Comparison of ENCODE assay signal across 8 cellular contexts in genomic region chr13:97359181-97360057, GRCh38.
DNase-seq lines count a peak whose midpoint lies in the region; ATAC-seq and TF ChIP-seq lines count a peak whose summit lies in the region.

No MANE protein-coding gene starts in this region.

- TF ChIP-seq POLR2A in erythroblast (IDR thresholded peaks at IDR 0.05; ENCODE audit: low read length): no peak
- no peak for TF ChIP-seq POLR2A in transverse colon (IDR thresholded peaks at IDR 0.05)

- peaks cover 0 to 11% (median 0%) of the 10 kb centered on the region in 4 donors for H3K36me3 ChIP-seq in transverse colon

- no peak for TF ChIP-seq EP300 in transverse colon (IDR thresholded peaks at IDR 0.05; ENCODE audit: low read depth)

- H3K27me3 Mint-ChIP-seq in activated CD8-positive, alpha-beta T cell treated with anti-CD3 and anti-CD28 coated beads for 36 hours: no peaks in the 10 kb centered on the region
- H3K27me3 Mint-ChIP-seq in natural killer cell (ENCODE audit: low read depth in 2 of 2): no peaks in the 10 kb centered on the region

- H3K9me3 Mint-ChIP-seq in activated CD8-positive, alpha-beta T cell treated with anti-CD3 and anti-CD28 coated beads for 36 hours: no peaks in the 10 kb centered on the region
- H3K9me3 Mint-ChIP-seq in natural killer cell: no peaks in the 10 kb centered on the region

- no peak overlapping the region for H3K4me3 Mint-ChIP-seq in activated CD8-positive, alpha-beta T cell treated with anti-CD3 and anti-CD28 coated beads for 36 hours
- H3K4me3 Mint-ChIP-seq in natural killer cell: no peak overlapping the region

- H3K4me1 ChIP-seq in transverse colon: peaks cover 0 to 8% (median 2%) of the 10 kb centered on the region in 4 donors

- peak overlapping the region in 2 of 4 donors; percentile 23 to 24 for H3K27ac ChIP-seq in transverse colon

- peak; percentile 92 for ATAC-seq in GM19452 (IDR thresholded peaks at IDR 0.05; ENCODE audit: unreplicated experiment)
- peak; percentile 94 for ATAC-seq in HG03460 (IDR thresholded peaks at IDR 0.05; ENCODE audit: unreplicated experiment)
- peak; percentile 97 for ATAC-seq in activated CD8-positive, alpha-beta T cell treated with anti-CD3 and anti-CD28 coated beads for 36 hours
- ATAC-seq in natural killer cell: peak; percentile 86 to 99 (median 96)

- no peak overlapping the region for H3K4me3 ChIP-seq in transverse colon

- peak; percentile 52 for DNase-seq in DMS153 (lab: John Stamatoyannopoulos, UW)
- peak; percentile 77 to 93 for DNase-seq in NCI-H526 (lab: John Stamatoyannopoulos, UW)
- peak; percentile 63 for DNase-seq in activated CD8-positive, alpha-beta T cell treated with anti-CD3 and anti-CD28 coated beads for 36 hours
- DNase-seq in erythroblast (lab: John Stamatoyannopoulos, UW): peak; percentile 72 to 86
- DNase-seq in natural killer cell: no peak
- peak; percentile 37 for DNase-seq in transverse colon

- peak; percentile 72 for TF ChIP-seq CTCF in activated CD8-positive, alpha-beta T cell treated with anti-CD3 and anti-CD28 coated beads for 36 hours (IDR thresholded peaks at IDR 0.05)
- TF ChIP-seq CTCF in natural killer cell (IDR thresholded peaks at IDR 0.05): peak; percentile 95
- peak; percentile 79 to 87 (median 85) for TF ChIP-seq CTCF in transverse colon (IDR thresholded peaks at IDR 0.05)

- intact Hi-C loops in activated CD8-positive, alpha-beta T cell treated with anti-CD3 and anti-CD28 coated beads for 36 hours (cut with micrococcal nuclease): loop anchor here (1.0 kb wide), 1 partner anchor 250 kb away; no protein-coding TSS in a partner anchor
- intact Hi-C loops in natural killer cell (cut with micrococcal nuclease): loop anchor here (1.0 to 5.0 kb wide), 3 partner anchors 122 to 341 kb away; no protein-coding TSS in a partner anchor
- intact Hi-C loops in transverse colon (cut with DNase I; ENCODE audit: low total_unique reads): loop anchor here (5.0 to 10.0 kb wide), 2 partner anchors 252 to 335 kb away; no protein-coding TSS in a partner anchor

- H3K27ac Mint-ChIP-seq in activated CD8-positive, alpha-beta T cell treated with anti-CD3 and anti-CD28 coated beads for 36 hours: no peak overlapping the region
- no peak overlapping the region for H3K27ac Mint-ChIP-seq in natural killer cell

- in situ Hi-C loops in transverse colon (cut with MboI; ENCODE audit: low pct_ligation_motif_present in 1 of 4, low pct_unique_long_range_greater_than_20kb in 1 of 4, low sequenced_read_pairs in 3 of 4): loop anchor here in 1 of 4 donors (10.0 kb wide), 1 partner anchor 245 kb away; no protein-coding TSS in a partner anchor

- POLR2A ChIA-PET in activated CD8-positive, alpha-beta T cell treated with anti-CD3 and anti-CD28 coated beads for 36 hours (lab: Charles Lee): interaction anchor here (0.8 to 1.6 kb wide), 3 partner anchors 8 to 138 kb away, joined by 3 to 4 read pairs (median 4); no protein-coding TSS in a partner anchor

- CTCF ChIA-PET in activated CD8-positive, alpha-beta T cell treated with anti-CD3 and anti-CD28 coated beads for 36 hours (lab: Charles Lee): interaction anchor here (0.8 to 18.7 kb wide), 27 partner anchors 8 to 341 kb away, joined by 3 to 245 read pairs (median 4); partner anchors contain the start of gene MBNL2

- H3K27me3 ChIP-seq in transverse colon: no peaks in the 10 kb centered on the region

- peaks cover 2% of the 10 kb centered on the region for H3K36me3 Mint-ChIP-seq in activated CD8-positive, alpha-beta T cell treated with anti-CD3 and anti-CD28 coated beads for 36 hours (ENCODE audit: low read depth)
- peaks cover 7% of the 10 kb centered on the region for H3K36me3 Mint-ChIP-seq in natural killer cell

- WGBS in transverse colon (ENCODE audit: low coverage in 1 of 2), 2 donors: 38 to 39% methylated on average over 8 of the region's 8 CpGs

- H3K9me3 ChIP-seq in transverse colon: no peaks in the 10 kb centered on the region

- no peaks in the 10 kb centered on the region for H3K4me1 Mint-ChIP-seq in activated CD8-positive, alpha-beta T cell treated with anti-CD3 and anti-CD28 coated beads for 36 hours (ENCODE audit: low read depth)
- no peaks in the 10 kb centered on the region for H3K4me1 Mint-ChIP-seq in natural killer cell
